ENCODE assay signal across 8 cellular contexts in genomic region chr17:58006563-58006923, GRCh38. TPM values are rescaled to one million over a fixed set of nuclear protein-coding genes. Genes with fewer than 3 reads are reported as not detected.
DNase-seq lines count a peak whose midpoint lies in the region; ATAC-seq and TF ChIP-seq lines count a peak whose summit lies in the region.

No MANE protein-coding gene starts in this region.

- peak overlapping the region; percentile 99 for H3K4me3 Mint-ChIP-seq in activated CD8-positive, alpha-beta T cell treated with anti-CD3 and anti-CD28 coated beads, Interleukin-2, amount 10 ng/mL, durations not matched to agents 7 days and 5 days
- H3K4me3 Mint-ChIP-seq in endodermal cell = peak overlapping the region; percentile 100

- no peaks in the 10 kb centered on the region for H3K9me3 Mint-ChIP-seq in activated CD8-positive, alpha-beta T cell treated with anti-CD3 and anti-CD28 coated beads, Interleukin-2, amount 10 ng/mL, durations not matched to agents 7 days and 5 days (ENCODE audit: insufficient read depth)
- no peaks in the 10 kb centered on the region for H3K9me3 Mint-ChIP-seq in endodermal cell

- H3K27me3 ChIP-seq in endodermal cell (ENCODE audit: control insufficient read depth, insufficient read depth, low read length, poor library complexity, severe bottlenecking) = no peaks in the 10 kb centered on the region
- no peaks in the 10 kb centered on the region for H3K27me3 ChIP-seq in mononuclear cell (ENCODE audit: insufficient read depth, low read length)

- POLR2A ChIA-PET in activated CD8-positive, alpha-beta T cell treated with anti-CD3 and anti-CD28 coated beads, Interleukin-2, amount 10 ng/mL, durations not matched to agents 7 days and 5 days (lab: Charles Lee) = interaction anchor here (0.6 to 3.6 kb wide), 17 partner anchors 9 to 749 kb away, joined by 3 to 37 read pairs (median 11); partner anchors contain the start of genes DYNLL2, MRPS23 and VEZF1

- H3K27ac ChIP-seq in endodermal cell (ENCODE audit: low read depth, low read length) = peak overlapping the region; percentile 95

- TF ChIP-seq CTCF in endodermal cell (conservative IDR thresholded peaks at IDR 0.05) = no peak

- no peaks in the 10 kb centered on the region for H3K27me3 Mint-ChIP-seq in activated CD8-positive, alpha-beta T cell treated with anti-CD3 and anti-CD28 coated beads, Interleukin-2, amount 10 ng/mL, durations not matched to agents 7 days and 5 days (ENCODE audit: low read depth)
- no peaks in the 10 kb centered on the region for H3K27me3 Mint-ChIP-seq in endodermal cell (ENCODE audit: insufficient read depth)

- peaks cover 56% of the 10 kb centered on the region for H3K4me1 Mint-ChIP-seq in activated CD8-positive, alpha-beta T cell treated with anti-CD3 and anti-CD28 coated beads, Interleukin-2, amount 10 ng/mL, durations not matched to agents 7 days and 5 days (ENCODE audit: low read depth)
- peaks cover 43% of the 10 kb centered on the region for H3K4me1 Mint-ChIP-seq in endodermal cell

- peak overlapping the region; percentile 99 for H3K27ac Mint-ChIP-seq in activated CD8-positive, alpha-beta T cell treated with anti-CD3 and anti-CD28 coated beads, Interleukin-2, amount 10 ng/mL, durations not matched to agents 7 days and 5 days
- H3K27ac Mint-ChIP-seq in endodermal cell = peak overlapping the region; percentile 100

- WGBS in endodermal cell (ENCODE audit: insufficient coverage in 1 of 2, insufficient read length in 1 of 2), 2 experiments = 0% methylated on average over 1 to 20 of the region's 20 CpGs

- H3K4me3 ChIP-seq in endodermal cell (ENCODE audit: low read length) = peak overlapping the region; percentile 96
- H3K4me3 ChIP-seq in mononuclear cell (ENCODE audit: low read length) = peak overlapping the region; percentile 99

- H3K36me3 ChIP-seq in endodermal cell (ENCODE audit: control insufficient read depth, insufficient read depth, low read length) = peaks cover 45% of the 10 kb centered on the region

- CTCF ChIA-PET in activated CD8-positive, alpha-beta T cell treated with anti-CD3 and anti-CD28 coated beads, Interleukin-2, amount 10 ng/mL, durations not matched to agents 7 days and 5 days (lab: Charles Lee) = interaction anchor here (1.2 to 3.4 kb wide), 8 partner anchors 10 to 167 kb away, joined by 3 to 12 read pairs (median 6); no protein-coding TSS in a partner anchor

- peak overlapping the region; percentile 98 for H3K9ac ChIP-seq in endodermal cell (ENCODE audit: extremely low read depth, low read length, poor library complexity, severe bottlenecking)

- H3K4me1 ChIP-seq in endodermal cell (ENCODE audit: control insufficient read depth, insufficient read depth, low read length) (peaks cover 13% of the 10 kb centered on the region), mononuclear cell (ENCODE audit: insufficient read depth, low read length) (peaks cover 35% of the 10 kb centered on the region)

- ATAC-seq in HG03025 (IDR thresholded peaks at IDR 0.05; ENCODE audit: low FRiP score, unreplicated experiment) (peak; percentile 20), GM21360 (IDR thresholded peaks at IDR 0.05; ENCODE audit: unreplicated experiment) (no peak)
- ATAC-seq in activated CD8-positive, alpha-beta T cell treated with anti-CD3 and anti-CD28 coated beads, Interleukin-2, amount 10 ng/mL, durations not matched to agents 7 days and 5 days = peak; percentile 7

- H3K36me3 Mint-ChIP-seq in activated CD8-positive, alpha-beta T cell treated with anti-CD3 and anti-CD28 coated beads, Interleukin-2, amount 10 ng/mL, durations not matched to agents 7 days and 5 days (ENCODE audit: low read depth) = peaks cover 63% of the 10 kb centered on the region
- H3K36me3 Mint-ChIP-seq in endodermal cell (ENCODE audit: low read depth) = peaks cover 52% of the 10 kb centered on the region

- H3K9me3 ChIP-seq in endodermal cell (ENCODE audit: control insufficient read depth, low read length) = no peaks in the 10 kb centered on the region
- no peaks in the 10 kb centered on the region for H3K9me3 ChIP-seq in mononuclear cell (ENCODE audit: low read depth, low read length)

- peak; percentile 88 for DNase-seq in ELR (ENCODE audit: low read depth)
- DNase-seq in NCI-H774 (lab: John Stamatoyannopoulos, UW) = peak; percentile 54
- peak; percentile 65 for DNase-seq in activated CD8-positive, alpha-beta T cell treated with anti-CD3 and anti-CD28 coated beads, Interleukin-2, amount 10 ng/mL, durations not matched to agents 7 days and 5 days
- peak; percentile 83 for DNase-seq in endodermal cell
- peak; percentile 13 to 16 for DNase-seq in stimulated activated CD8-positive, alpha-beta memory T cell treated with anti-CD3 and anti-CD28 coated beads, Interleukin-7, amount 100 ng/mL, for 1 hour (ENCODE audit: low read depth in 2 of 2)

RNA-seq across cellular contexts. Expression of gene SRSF1, which starts 0.5 kb away (rescaled TPM):
- total RNA-seq in activated CD8-positive, alpha-beta T cell treated with anti-CD3 and anti-CD28 coated beads, Interleukin-2, amount 10 ng/mL, durations not matched to agents 7 days and 5 days = 100 to 1,000 TPM; 382 to 383 TPM
- total RNA-seq in endodermal cell = 100 to 1,000 TPM; 339 to 361 TPM
- polyA plus RNA-seq in endodermal cell (2013, experiment 1 of 2) = 250 TPM
- polyA plus RNA-seq in endodermal cell (2013, experiment 2 of 2) = 209 TPM
- 127 TPM for total RNA-seq in mononuclear cell

RNA-seq across cellular contexts. Expression of gene VEZF1, which starts 18.5 kb away (rescaled TPM):
- total RNA-seq in activated CD8-positive, alpha-beta T cell treated with anti-CD3 and anti-CD28 coated beads, Interleukin-2, amount 10 ng/mL, durations not matched to agents 7 days and 5 days = 10 to 100 TPM; 37.5 to 37.6 TPM
- total RNA-seq in endodermal cell (10 to 100 TPM; 50.3 to 59.3 TPM), mononuclear cell (85.6 TPM)
- polyA plus RNA-seq in endodermal cell (2013, experiment 1 of 2) = 143 TPM
- polyA plus RNA-seq in endodermal cell (2013, experiment 2 of 2) = 140 TPM

RNA-seq across cellular contexts. Expression of gene CUEDC1, which starts 51.3 kb away (rescaled TPM):
- total RNA-seq in activated CD8-positive, alpha-beta T cell treated with anti-CD3 and anti-CD28 coated beads, Interleukin-2, amount 10 ng/mL, durations not matched to agents 7 days and 5 days = under 1 TPM in 1 of 2 experiments, not detected in 1; 0.18 TPM
- total RNA-seq in endodermal cell = 10 to 100 TPM; 11.0 to 18.7 TPM
- polyA plus RNA-seq in endodermal cell (2013, experiment 1 of 2) = 43.5 TPM
- 39.6 TPM for polyA plus RNA-seq in endodermal cell (2013, experiment 2 of 2)
- total RNA-seq in mononuclear cell = 2.5 TPM

Comparison
In these comparisons a context has a peak if more than half of its experiments do, and no peak if none do; other contexts are left out.
1. DNase-seq: peak in every context shown above with its lines; median percentile 88 in ELR; 83 in endodermal cell; 65 in activated CD8-positive, alpha-beta T cell treated with anti-CD3 and anti-CD28 coated beads, Interleukin-2, amount 10 ng/mL, durations not matched to agents 7 days and 5 days; 54 in NCI-H774; 14 in stimulated activated CD8-positive, alpha-beta memory T cell treated with anti-CD3 and anti-CD28 coated beads, Interleukin-7, amount 100 ng/mL, for 1 hour.